In genomic region chr7:44574286-44574872, GRCh38 we compare ENCODE assay signal across 8 cellular contexts. TPM values are rescaled to one million over a fixed set of nuclear protein-coding genes. Genes with fewer than 3 reads are reported as not detected.
DNase-seq lines count a peak whose midpoint lies in the region; ATAC-seq and TF ChIP-seq lines count a peak whose summit lies in the region.

No MANE protein-coding gene starts in this region.

- no peaks in the 10 kb centered on the region for H3K9me3 ChIP-seq in transverse colon

- WGBS in transverse colon (ENCODE audit: low coverage in 1 of 2), 2 donors: 36 to 44% methylated on average over 9 to 18 of the region's 18 CpGs

- H3K4me3 Mint-ChIP-seq in activated naive CD4-positive, alpha-beta T cell treated with anti-CD3 and anti-CD28 coated beads, Interleukin-2, amount 50 U/mL, for 24 hours: peak overlapping the region; percentile 98
- peak overlapping the region; percentile 97 for H3K4me3 Mint-ChIP-seq in activated naive CD8-positive, alpha-beta T cell

- intact Hi-C loops in transverse colon (cut with DNase I; ENCODE audit: low total_unique reads): no loop called here

- no peaks in the 10 kb centered on the region for H3K27me3 ChIP-seq in layer of hippocampus (ENCODE audit: control insufficient read depth, insufficient read depth, low read length)
- no peaks in the 10 kb centered on the region for H3K27me3 ChIP-seq in transverse colon

- ATAC-seq in HG02678 (IDR thresholded peaks at IDR 0.05; ENCODE audit: unreplicated experiment) (no peak), HG02798 (IDR thresholded peaks at IDR 0.05; ENCODE audit: poor library complexity, unreplicated experiment) (no peak)

- TF ChIP-seq CTCF in transverse colon (IDR thresholded peaks at IDR 0.05): no peak

- peak overlapping the region; percentile 74 for H3K27ac ChIP-seq in layer of hippocampus (ENCODE audit: low read depth, low read length)
- H3K27ac ChIP-seq in transverse colon: peak overlapping the region; percentile 88 to 90 (median 90)

- H3K27ac Mint-ChIP-seq in activated naive CD4-positive, alpha-beta T cell treated with anti-CD3 and anti-CD28 coated beads, Interleukin-2, amount 50 U/mL, for 24 hours: peak overlapping the region; percentile 96
- H3K27ac Mint-ChIP-seq in activated naive CD8-positive, alpha-beta T cell: peak overlapping the region; percentile 96

- no peaks in the 10 kb centered on the region for H3K9me3 Mint-ChIP-seq in activated naive CD4-positive, alpha-beta T cell treated with anti-CD3 and anti-CD28 coated beads, Interleukin-2, amount 50 U/mL, for 24 hours
- no peaks in the 10 kb centered on the region for H3K9me3 Mint-ChIP-seq in activated naive CD8-positive, alpha-beta T cell (ENCODE audit: low read depth)

- no peak for TF ChIP-seq POLR2A in transverse colon (IDR thresholded peaks at IDR 0.05)

- peak overlapping the region; percentile 52 to 88 (median 67) for H3K4me3 ChIP-seq in transverse colon

- peaks cover 0 to 37% (median 12%) of the 10 kb centered on the region in 4 donors for H3K36me3 ChIP-seq in transverse colon

- DNase-seq in activated naive CD4-positive, alpha-beta T cell treated with anti-CD3 and anti-CD28 coated beads, Interleukin-2, amount 50 U/mL, for 16 hours: no peak
- DNase-seq in transverse colon (no peak), NCI-H1092 (lab: John Stamatoyannopoulos, UW) (no peak)

- H3K36me3 Mint-ChIP-seq in activated naive CD4-positive, alpha-beta T cell treated with anti-CD3 and anti-CD28 coated beads, Interleukin-2, amount 50 U/mL, for 24 hours: peaks cover 17% of the 10 kb centered on the region
- peaks cover 5% of the 10 kb centered on the region for H3K36me3 Mint-ChIP-seq in activated naive CD8-positive, alpha-beta T cell

- in situ Hi-C loops in transverse colon (cut with MboI; ENCODE audit: low pct_ligation_motif_present in 1 of 4, low pct_unique_long_range_greater_than_20kb in 1 of 4, low sequenced_read_pairs in 3 of 4): loop anchor here in 1 of 4 donors (25.0 kb wide), 1 partner anchor 337 kb away; no protein-coding TSS in a partner anchor

- TF ChIP-seq EP300 in transverse colon (IDR thresholded peaks at IDR 0.05; ENCODE audit: low read depth): no peak

- H3K27me3 Mint-ChIP-seq in activated naive CD4-positive, alpha-beta T cell treated with anti-CD3 and anti-CD28 coated beads, Interleukin-2, amount 50 U/mL, for 24 hours: no peaks in the 10 kb centered on the region
- no peaks in the 10 kb centered on the region for H3K27me3 Mint-ChIP-seq in activated naive CD8-positive, alpha-beta T cell

- H3K4me1 Mint-ChIP-seq in activated naive CD4-positive, alpha-beta T cell treated with anti-CD3 and anti-CD28 coated beads, Interleukin-2, amount 50 U/mL, for 24 hours: peaks cover 41% of the 10 kb centered on the region
- H3K4me1 Mint-ChIP-seq in activated naive CD8-positive, alpha-beta T cell (ENCODE audit: low read depth): peaks cover 38% of the 10 kb centered on the region

- H3K4me1 ChIP-seq in transverse colon: peaks cover 17 to 26% (median 17%) of the 10 kb centered on the region in 4 donors

RNA-seq across cellular contexts. Expression of gene DDX56, which starts 0.7 kb away (rescaled TPM):
- 100 to 1,000 TPM in 1 of 4 donors, 10 to 100 TPM in 3; 41.1 to 202 (median 42.3) TPM for total RNA-seq in transverse colon

RNA-seq across cellular contexts. Expression of gene TMED4, which starts 7.7 kb away (rescaled TPM):
- total RNA-seq in transverse colon: 100 to 1,000 TPM; 226 to 303 (median 254) TPM

RNA-seq across cellular contexts. Expression of gene OGDH, which starts 32.0 kb away (rescaled TPM):
- total RNA-seq in transverse colon: 100 to 1,000 TPM in 3 of 4 donors, 10 to 100 TPM in 1; 74.0 to 160 (median 143) TPM

RNA-seq across cellular contexts. Expression of gene NPC1L1, which starts 33.2 kb away (rescaled TPM):
- total RNA-seq in transverse colon: under 1 TPM in 1 of 4 donors, not detected in 3; 0.48 TPM
